In the genomic region with DNA sequence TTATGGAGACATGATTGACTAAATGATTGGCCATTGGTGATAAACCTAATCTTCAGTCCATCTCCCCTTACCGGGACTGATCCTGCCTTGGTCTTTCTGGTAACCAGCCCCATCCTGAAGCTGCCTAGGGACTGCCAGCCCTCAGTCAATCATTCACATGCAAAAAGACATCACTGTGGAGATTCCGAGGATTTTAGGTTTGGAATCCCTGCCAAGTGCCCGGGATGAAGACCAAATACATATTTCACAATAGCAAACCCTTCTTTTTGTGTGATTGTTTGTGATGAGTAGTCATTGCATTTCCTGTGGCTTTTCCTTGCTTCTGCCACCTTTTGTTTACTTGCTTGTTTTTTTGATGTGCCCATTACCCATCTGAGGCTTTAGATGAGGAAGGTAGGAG, we compare ENCODE assay signal across 15 cellular contexts.
"Had no signal": no experiment of that assay in that cellular context is flagged by ENCODE, and none has a peak within 500 bp of the region (broad histone marks: within the 10 kb centered on the region; RNA-seq: fewer than 3 reads in every experiment).

No MANE protein-coding gene starts in this region.

- H3K9me3 ChIP-seq: adrenal gland, body of pancreas, pancreas, tibial nerve had no signal

- H3K4me3 ChIP-seq: adrenal gland, body of pancreas, hepatocyte, lung, neural progenitor cell, pancreas, tibial nerve had no signal

- DNase-seq: activated CD4-positive, alpha-beta T cell treated with anti-CD3 and anti-CD28 coated beads, Interleukin-2, amount 10 ng/mL, durations not matched to agents 24 days and 14 days; activated CD8-positive, alpha-beta memory T cell treated with anti-CD3 and anti-CD28 coated beads for 24 hours; activated naive CD4-positive, alpha-beta T cell treated with anti-CD3 and anti-CD28 coated beads, Interleukin-2, amount 10 ng/mL, durations not matched to agents 7 days and 5 days; adrenal gland; body of pancreas; endodermal cell; erythroblast; midbrain; pancreas; small intestine had no signal

- H3K4me1 ChIP-seq: body of pancreas, pancreas had no signal

- ATAC-seq: body of pancreas; pancreas; stimulated activated effector memory CD8-positive, alpha-beta T cell treated with anti-CD3 and anti-CD28 coated beads, Interleukin-12 subunit alpha, Interleukin-12 subunit beta, amount 100 ng/mL, for 72 hours had no signal

- H2AFZ ChIP-seq: hepatocyte, neural progenitor cell had no signal

- H3K9ac ChIP-seq: neural progenitor cell had no signal

- H3K36me3 ChIP-seq: neural progenitor cell, pancreas had no signal

- H3K4me2 ChIP-seq: hepatocyte, neural progenitor cell had no signal

- H3K27ac ChIP-seq: body of pancreas, hepatocyte, neural progenitor cell, pancreas had no signal

- FAIRE-seq: pancreas, small intestine had no signal

- H3K27me3 ChIP-seq: adrenal gland, body of pancreas, hepatocyte, neural progenitor cell, pancreas, tibial nerve had no signal
